In genomic region chrY:7557675-7558074, GRCh38 we compare ENCODE assay signal across 17 cellular contexts.
DNase-seq lines count a peak whose midpoint lies in the region; ATAC-seq and TF ChIP-seq lines count a peak whose summit lies in the region.
"Had no signal": no experiment of that assay in that cellular context is flagged by ENCODE, and none has a peak within 500 bp of the region (broad histone marks: within the 10 kb centered on the region; RNA-seq: fewer than 3 reads in every experiment).

No MANE protein-coding gene starts in this region.

- H3K79me2 ChIP-seq in OCI-LY1 (ENCODE audit: insufficient read depth, low read length), result no peaks in the 10 kb centered on the region

- H3K27me3 ChIP-seq in OCI-LY1 (ENCODE audit: insufficient read depth, low read length), result no peaks in the 10 kb centered on the region
- no peaks in the 10 kb centered on the region for H3K27me3 ChIP-seq in foreskin keratinocyte
- H3K27me3 ChIP-seq: brain microvascular endothelial cell, thyroid gland had no signal

- H3F3A ChIP-seq in OCI-LY1 (ENCODE audit: insufficient read depth, low read length), result no peaks in the 10 kb centered on the region

- no peaks in the 10 kb centered on the region for H4K20me1 ChIP-seq in OCI-LY1 (ENCODE audit: insufficient read depth, low read length)

- TF ChIP-seq CTCF in AG10803 (conservative IDR thresholded peaks at IDR 0.05; ENCODE audit: low read length) (peak; percentile 34), GM20000 (IDR thresholded peaks at IDR 0.05; ENCODE audit: extremely low read depth, missing control alignments) (peak; percentile 28), OCI-LY1 (IDR thresholded peaks at IDR 0.05; ENCODE audit: low read length) (peak; percentile 53), foreskin keratinocyte (conservative IDR thresholded peaks at IDR 0.05) (peak; percentile 50)

- H3K4me1 ChIP-seq in OCI-LY1 (ENCODE audit: insufficient read depth, low read length, severe bottlenecking) (no peaks in the 10 kb centered on the region), foreskin keratinocyte (peaks cover 7% of the 10 kb centered on the region)
- H3K4me1 ChIP-seq: thyroid gland had no signal

- ATAC-seq in foreskin keratinocyte, result peak; percentile 60

- H3K9me3 ChIP-seq in OCI-LY1 (ENCODE audit: low read length), result no peaks in the 10 kb centered on the region
- H3K9me3 ChIP-seq: thyroid gland had no signal

- H3K36me3 ChIP-seq in OCI-LY1 (ENCODE audit: insufficient read depth, low read length), result no peaks in the 10 kb centered on the region
- H3K36me3 ChIP-seq: brain microvascular endothelial cell, thyroid gland had no signal

- H3K27ac ChIP-seq in OCI-LY1 (ENCODE audit: low read depth, low read length, poor library complexity, severe bottlenecking) (no peak overlapping the region), foreskin keratinocyte (no peak overlapping the region)
- H3K27ac ChIP-seq: brain microvascular endothelial cell, KMS-11, thyroid gland had no signal

- DNase-seq in AG10803 (ENCODE audit: low read depth), result no peak
- DNase-seq in GM20000 (ENCODE audit: low spot score), result peak; percentile 4
- peak in 1 of 2 donors; percentile 24 for DNase-seq in foreskin keratinocyte
- no peak for DNase-seq in epidermal melanocyte (ENCODE audit: insufficient read length, low spot score)
- DNase-seq in COLO829 (ENCODE audit: low spot score), result no peak
- DNase-seq in activated T-cell treated with anti-CD3 and anti-CD28 coated beads, Interleukin-2, amount 50 U/mL, for 1 hour, result no peak
- no peak for DNase-seq in activated effector memory CD4-positive, alpha-beta T cell treated with anti-CD3 and anti-CD28 coated beads, Interleukin-2, amount 50 U/mL, for 16 hours
- DNase-seq: activated CD8-positive, alpha-beta memory T cell treated with anti-CD3 and anti-CD28 coated beads, Interleukin-2, amount 50 U/mL, for 48 hours; activated naive CD4-positive, alpha-beta T cell treated with anti-CD3 and anti-CD28 coated beads, Interleukin-2, amount 50 U/mL, for 16 hours; brain microvascular endothelial cell; Calu3; H7; NCI-H187; NCI-H748 treated with DMSO at 0.1 percent for 48 hours had no signal

- no peaks in the 10 kb centered on the region for H3K9me2 ChIP-seq in OCI-LY1 (ENCODE audit: low read depth, low read length)

- no peak overlapping the region for H2AFZ ChIP-seq in OCI-LY1 (ENCODE audit: low read length)

- no peak overlapping the region for H3K4me3 ChIP-seq in AG10803 (ENCODE audit: low read length)
- H3K4me3 ChIP-seq in OCI-LY1 (ENCODE audit: low read depth, low read length, poor library complexity, severe bottlenecking), result no peak overlapping the region
- H3K4me3 ChIP-seq: thyroid gland had no signal

- H3K4me2 ChIP-seq in OCI-LY1 (ENCODE audit: low read length), result no peak overlapping the region
- H3K4me2 ChIP-seq: KMS-11 had no signal

- H3K9ac ChIP-seq in OCI-LY1 (ENCODE audit: low read length), result no peak overlapping the region
- H3K9ac ChIP-seq: KMS-11 had no signal
